8 cellular contexts compared by ENCODE assay signal in genomic region chr5:95554331-95554646, GRCh38. TPM values are rescaled to one million over a fixed set of nuclear protein-coding genes. Genes with fewer than 3 reads are reported as not detected.
DNase-seq lines count a peak whose midpoint lies in the region; ATAC-seq and TF ChIP-seq lines count a peak whose summit lies in the region.

No MANE protein-coding gene starts in this region.

- peaks cover 2% of the 10 kb centered on the region for H3K36me3 ChIP-seq in H7 (replicated peaks; ENCODE audit: control insufficient read depth, insufficient read depth, low read length)

- CTCF ChIA-PET in HEK293T (lab: Yijun Ruan, JAX), result no interaction called here

- H3K27me3 ChIP-seq in H7 (ENCODE audit: control insufficient read depth, insufficient read depth, low read length), result no peaks in the 10 kb centered on the region

- ATAC-seq in GM18499 (IDR thresholded peaks at IDR 0.05; ENCODE audit: insufficient read depth, unreplicated experiment), result peak; percentile 17

- DNase-seq in H7 (no peak), NCI-H128 (lab: John Stamatoyannopoulos, UW; ENCODE audit: unreplicated experiment) (peak; percentile 40), coronary artery (ENCODE audit: low spot score) (no peak), neural crest cell (ENCODE audit: low read depth, low spot score) (no peak), NCI-H1930 (lab: John Stamatoyannopoulos, UW) (no peak), HEK293T (ENCODE audit: extremely low spot score) (no peak)
- no peak for DNase-seq in activated CD8-positive, alpha-beta memory T cell treated with anti-CD3 and anti-CD28 coated beads for 24 hours

- POLR2A ChIA-PET in HEK293T (lab: Yijun Ruan, JAX), result interaction anchor here (1.0 to 1.2 kb wide), 5 partner anchors 8 to 92 kb away, joined by 3 to 13 read pairs (median 6); partner anchors contain the start of gene RFESD

- H3K4me1 Mint-ChIP-seq in neural crest cell, result peaks cover 34% of the 10 kb centered on the region

- TF ChIP-seq CTCF in coronary artery (IDR thresholded peaks at IDR 0.05), result no peak
- TF ChIP-seq CTCF in neural crest cell (conservative IDR thresholded peaks at IDR 0.05), result no peak

- peak overlapping the region; percentile 81 to 94 for H3K27ac ChIP-seq in coronary artery

- H3K4me3 Mint-ChIP-seq in neural crest cell, result peak overlapping the region; percentile 96

- peak overlapping the region; percentile 79 for H3K27ac Mint-ChIP-seq in neural crest cell (ENCODE audit: unreplicated experiment)

- H3K27me3 Mint-ChIP-seq in neural crest cell (ENCODE audit: low read depth), result no peaks in the 10 kb centered on the region

- H3K36me3 Mint-ChIP-seq in neural crest cell (ENCODE audit: low read depth), result peaks cover 3% of the 10 kb centered on the region

- peak overlapping the region; percentile 76 for H3K4me3 ChIP-seq in H7 (ENCODE audit: insufficient read depth, low read depth, low read length)
- peak overlapping the region; percentile 91 for H3K4me3 ChIP-seq in coronary artery

- H3K9me3 Mint-ChIP-seq in neural crest cell, result no peaks in the 10 kb centered on the region

TF ChIP-seq in HEK293T, 16 proteins besides CTCF, POLR2A, EP300 and RAD21:
- TF ChIP-seq FOXM1 (IDR thresholded peaks at IDR 0.05; ENCODE audit: borderline replicate concordance) (no peak), NFRKB (IDR thresholded peaks at IDR 0.05) (no peak), TARDBP (IDR thresholded peaks at IDR 0.05) (no peak), FOXK2 (IDR thresholded peaks at IDR 0.05) (no peak), ZNF384 (IDR thresholded peaks at IDR 0.05) (no peak), SUZ12 (IDR thresholded peaks at IDR 0.05) (no peak)

RNA-seq across cellular contexts. Expression of gene SKIC3, which starts 0.5 kb away (rescaled TPM):
- total RNA-seq in H7 (2014; rRNA removed; shearing (Covaris generic)), result 52.9 and 81.5 TPM in 2 replicates
- 77.0 and 79.3 TPM in 2 replicates for total RNA-seq in neural crest cell

RNA-seq across cellular contexts. Expression of gene ARSK, which starts 0.6 kb away (rescaled TPM):
- total RNA-seq in H7 (2014; rRNA removed; shearing (Covaris generic)), result 13.6 and 17.6 TPM in 2 replicates
- total RNA-seq in neural crest cell, result 7.8 and 8.9 TPM in 2 replicates
